Comparison of ENCODE assay signal across 8 cellular contexts in genomic region chr3:133574260-133574881, GRCh38. TPM values are rescaled to one million over a fixed set of nuclear protein-coding genes. Genes with fewer than 3 reads are reported as not detected.
DNase-seq lines count a peak whose midpoint lies in the region; ATAC-seq, FAIRE-seq and TF ChIP-seq lines count a peak whose summit lies in the region.

No MANE protein-coding gene starts in this region.

- WGBS in ovary, 3 donors, result 0 to 2% (median 0%) methylated on average over 23 to 54 of the region's 54 CpGs
- WGBS in transverse colon (ENCODE audit: low coverage in 1 of 2), 2 donors, result 0% methylated on average over 2 to 29 of the region's 54 CpGs

- peak; percentile 79 for DNase-seq in D341Med (ENCODE audit: low spot score)
- peak; percentile 80 for DNase-seq in M059J (ENCODE audit: low read depth)
- DNase-seq in activated T-helper 1 cell treated with anti-CD3 and anti-CD28 coated beads, Interleukin-2, amount 50 U/mL, for 16 hours (ENCODE audit: low read depth in 1 of 2, low spot score in 1 of 2), result peak; percentile 30 to 64
- peak; percentile 68 to 73 for DNase-seq in frontal cortex (ENCODE audit: low spot score in 2 of 2)
- peak; percentile 76 to 86 (median 82) for DNase-seq in ovary
- peak; percentile 80 for DNase-seq in transverse colon
- DNase-seq in effector CD8-positive, alpha-beta T cell (lab: John Stamatoyannopoulos, UW), result no peak

- H3K27me3 ChIP-seq in ovary (no peaks in the 10 kb centered on the region), transverse colon (no peaks in the 10 kb centered on the region)

- no peak for FAIRE-seq in frontal cortex (lab: Jason Lieb, UNC)

- in situ Hi-C loops in transverse colon (cut with MboI; ENCODE audit: low pct_ligation_motif_present in 1 of 4, low pct_unique_long_range_greater_than_20kb in 1 of 4, low sequenced_read_pairs in 3 of 4), result loop anchor here in 1 of 4 donors (10.0 kb wide), 1 partner anchor 110 kb away; no protein-coding TSS in a partner anchor

- intact Hi-C loops in ovary (cut with DNase I), result no loop called here
- intact Hi-C loops in transverse colon (cut with DNase I; ENCODE audit: low total_unique reads), result no loop called here

- TF ChIP-seq POLR2A in ovary (IDR thresholded peaks at IDR 0.05) (peak; percentile 52), transverse colon (IDR thresholded peaks at IDR 0.05) (peak; percentile 70)

- H3K27ac ChIP-seq in ovary (peak overlapping the region; percentile 96 to 98), transverse colon (peak overlapping the region; percentile 96 to 100 (median 99))

- H3K36me3 ChIP-seq in ovary, result no peaks in the 10 kb centered on the region
- peaks cover 0 to 15% (median 5%) of the 10 kb centered on the region in 4 donors for H3K36me3 ChIP-seq in transverse colon

- ATAC-seq in GM21825 (IDR thresholded peaks at IDR 0.05; ENCODE audit: unreplicated experiment), result peak; percentile 31

- H3K4me1 ChIP-seq in ovary (ENCODE audit: insufficient read depth), result peaks cover 12% of the 10 kb centered on the region
- peaks cover 15 to 62% (median 37%) of the 10 kb centered on the region in 4 donors for H3K4me1 ChIP-seq in transverse colon

- H3K9me3 ChIP-seq in ovary (no peaks in the 10 kb centered on the region), transverse colon (no peaks in the 10 kb centered on the region)

- TF ChIP-seq CTCF in ovary (IDR thresholded peaks at IDR 0.05) (peak in 2 of 3 donors; percentile 10 to 15), transverse colon (IDR thresholded peaks at IDR 0.05) (peak in 2 of 5 experiments; percentile 16 to 18)

- TF ChIP-seq EP300 in ovary (IDR thresholded peaks at IDR 0.05), result no peak
- no peak for TF ChIP-seq EP300 in transverse colon (IDR thresholded peaks at IDR 0.05; ENCODE audit: low read depth)

- H3K4me3 ChIP-seq in ovary, result peak overlapping the region; percentile 86
- H3K4me3 ChIP-seq in transverse colon, result peak overlapping the region; percentile 84 to 94 (median 92)

RNA-seq across cellular contexts. Expression of gene CDV3, which starts 0.9 kb away (rescaled TPM):
- total RNA-seq in M059J (2014; rRNA removed; shearing (Covaris generic)), result 143 and 202 TPM in 2 replicates
- 117 TPM for total RNA-seq in frontal cortex
- 100 to 1,000 TPM in 5 of 7 donors, 10 to 100 TPM in 2; 65.5 to 151 (median 134) TPM for total RNA-seq in ovary
- 100 to 1,000 TPM in 1 of 2 donors, 10 to 100 TPM in 1; 51.3 to 168 TPM for polyA plus RNA-seq in ovary
- total RNA-seq in transverse colon, result 10 to 100 TPM; 46.8 to 84.9 (median 78.8) TPM
